8 cellular contexts compared by ENCODE assay signal in the genomic region with DNA sequence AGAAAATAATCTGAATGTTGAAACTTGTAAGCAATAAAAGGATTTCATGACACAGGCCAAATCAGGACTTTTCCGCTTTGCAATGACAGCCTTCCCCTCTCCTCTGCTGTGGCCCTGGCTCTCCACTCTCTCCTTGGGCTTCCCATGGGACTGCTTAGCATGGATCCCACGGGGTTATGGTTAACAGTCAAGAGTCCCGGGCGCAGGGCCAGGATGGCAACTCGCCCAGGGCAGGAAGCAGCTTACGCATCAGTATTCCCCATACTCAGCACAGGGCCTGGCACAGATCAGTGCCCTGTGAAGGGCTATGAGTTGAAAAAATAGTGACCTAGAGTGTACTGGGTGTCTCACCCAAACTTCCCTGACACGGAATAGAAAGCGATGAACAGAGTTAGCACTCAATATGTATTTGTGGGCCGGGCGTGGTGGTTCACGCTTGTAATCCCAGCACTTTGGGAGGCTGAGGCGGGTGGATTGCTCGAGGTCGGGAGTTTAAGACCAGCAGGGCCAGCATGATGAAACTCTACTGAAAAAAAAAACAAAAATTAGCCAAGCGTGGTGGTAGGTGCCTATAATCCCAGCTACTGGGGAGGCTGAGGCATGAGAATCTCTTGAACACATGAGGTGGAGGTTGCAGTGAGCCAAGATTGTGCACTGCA. TPM values are rescaled to one million over a fixed set of nuclear protein-coding genes. Genes with fewer than 3 reads are reported as not detected.
DNase-seq lines count a peak whose midpoint lies in the region; TF ChIP-seq lines count a peak whose summit lies in the region.

No MANE protein-coding gene starts in this region.

- peak overlapping the region in 4 of 5 experiments; percentile 21 to 61 (median 30) for H3K27ac Mint-ChIP-seq in brain

- H3K4me3 ChIP-seq in lower leg skin (ENCODE audit: low read depth, poor library complexity, severe bottlenecking), result no peak overlapping the region
- no peak overlapping the region for H3K4me3 ChIP-seq in trophoblast cell (ENCODE audit: low read depth, low read length)

- H3K18ac ChIP-seq in trophoblast cell (ENCODE audit: low read length), result no peak overlapping the region

- no peak overlapping the region for H3K9ac ChIP-seq in trophoblast cell (ENCODE audit: low read length)

- intact Hi-C loops in lower leg skin (cut with DNase I; ENCODE audit: low total_unique reads), result no loop called here

- no peak for TF ChIP-seq POLR2A in lower leg skin (IDR thresholded peaks at IDR 0.05)

- DNase-seq in ACHN (peak; percentile 97), NCI-H1105 (lab: John Stamatoyannopoulos, UW) (peak; percentile 95), lower leg skin (ENCODE audit: low spot score in 2 of 2) (peak; percentile 86 to 96), mesenteric fat pad (ENCODE audit: low spot score) (no peak), trophoblast cell (no peak), 8988T (no peak)
- no peak for DNase-seq in activated CD8-positive, alpha-beta memory T cell treated with anti-CD3 and anti-CD28 coated beads for 24 hours

- H4K91ac ChIP-seq in trophoblast cell (ENCODE audit: low read depth, low read length), result no peak overlapping the region

- H3K79me1 ChIP-seq in trophoblast cell (ENCODE audit: low read length), result peaks cover 3% of the 10 kb centered on the region

- no peak overlapping the region for H3K27ac ChIP-seq in trophoblast cell (ENCODE audit: low read depth, low read length)

- H3K9me3 Mint-ChIP-seq in brain, result no peaks in the 10 kb centered on the region

- H3K4me1 ChIP-seq in trophoblast cell (ENCODE audit: control insufficient read depth in 1 of 2, insufficient read depth in 2 of 2, low read length in 2 of 2), result peaks cover 10 to 15% of the 10 kb centered on the region in 2 experiments

- H4K12ac ChIP-seq in trophoblast cell (ENCODE audit: low read depth, low read length), result no peak overlapping the region

- H3K4ac ChIP-seq in trophoblast cell (ENCODE audit: low read depth, low read length), result no peak overlapping the region

- no peaks in the 10 kb centered on the region for H3K36me3 ChIP-seq in trophoblast cell (ENCODE audit: control insufficient read depth in 1 of 2, insufficient read depth in 2 of 2, low read length in 2 of 2)

- peaks cover 15% of the 10 kb centered on the region for H3K27me3 Mint-ChIP-seq in brain

- H3K14ac ChIP-seq in trophoblast cell (ENCODE audit: low read length), result no peak overlapping the region

- H4K8ac ChIP-seq in trophoblast cell (ENCODE audit: low read depth, low read length), result no peak overlapping the region

- H3K36me3 Mint-ChIP-seq in brain, result no peaks in the 10 kb centered on the region

- TF ChIP-seq CTCF in brain (conservative IDR thresholded peaks at IDR 0.05) (no peak), lower leg skin (IDR thresholded peaks at IDR 0.05) (no peak)

- no peaks in the 10 kb centered on the region for H3K27me3 ChIP-seq in trophoblast cell (ENCODE audit: insufficient read depth, low read length)

- H3K79me2 ChIP-seq in trophoblast cell (ENCODE audit: control insufficient read depth, insufficient read depth, low read length, poor library complexity), result peaks cover 2% of the 10 kb centered on the region

- H3K23ac ChIP-seq in trophoblast cell (ENCODE audit: low read length), result no peak overlapping the region

- no peak overlapping the region for H2BK120ac ChIP-seq in trophoblast cell (ENCODE audit: insufficient read depth, low read length, poor library complexity)

- H3K4me1 Mint-ChIP-seq in brain, result peaks cover 20% of the 10 kb centered on the region

- H2BK12ac ChIP-seq in trophoblast cell (ENCODE audit: low read length), result no peak overlapping the region

- H3K4me2 ChIP-seq in trophoblast cell (ENCODE audit: low read length), result no peak overlapping the region

- H2AFZ ChIP-seq in trophoblast cell (ENCODE audit: insufficient read depth, low read length, poor library complexity), result no peak overlapping the region

- WGBS in lower leg skin, 2 donors, result 35% methylated on average over 15 of the region's 15 CpGs
- WGBS in trophoblast cell (ENCODE audit: extremely low coverage, insufficient coverage, insufficient read length), result no CpG with 5 or more reads among the region's 15 CpGs

- H3K4me3 Mint-ChIP-seq in brain, result no peak overlapping the region

- no peak overlapping the region for H2BK5ac ChIP-seq in trophoblast cell (ENCODE audit: low read depth, low read length, poor library complexity)

- in situ Hi-C loops in ACHN (cut with HindIII; ENCODE audit: low pct_ligation_motif_present, low pct_unique_long_range_greater_than_20kb, low sequenced_read_pairs), result no loop called here

- H3K9me3 ChIP-seq in trophoblast cell (ENCODE audit: insufficient read depth, low read depth, low read length), result no peaks in the 10 kb centered on the region

- H2AK5ac ChIP-seq in trophoblast cell (ENCODE audit: low read length), result no peak overlapping the region

RNA-seq across cellular contexts. Expression of gene GRHL3, which starts 29.1 kb away (rescaled TPM):
- polyA plus RNA-seq in brain (ENCODE audit: insufficient read depth, low read depth, low replicate concordance), result not detected
- total RNA-seq in lower leg skin, result 100 to 1,000 TPM; 141 to 205 (median 171) TPM
- total RNA-seq in mesenteric fat pad, result not detected
- polyA plus RNA-seq in trophoblast cell (2013), result 24.4 and 26.4 TPM in 2 replicates

Comparison
In these comparisons a context has a peak if more than half of its experiments do, and no peak if none do; other contexts are left out.
1. DNase-seq: peak in ACHN (single experiment), NCI-H1105 (single experiment) and lower leg skin (2 of 2); none in mesenteric fat pad (single experiment), trophoblast cell (0 of 2), activated CD8-positive, alpha-beta memory T cell treated with anti-CD3 and anti-CD28 coated beads for 24 hours (single experiment) and 8988T (single experiment).
2. RNA of gene GRHL3, which starts 29.1 kb away (total RNA-seq): 141 to 205 TPM in lower leg skin; not detected in mesenteric fat pad (single experiment); every median in the first group is over 100 times any median in the second.